ENCODE assay signal across 23 cellular contexts in the genomic region with DNA sequence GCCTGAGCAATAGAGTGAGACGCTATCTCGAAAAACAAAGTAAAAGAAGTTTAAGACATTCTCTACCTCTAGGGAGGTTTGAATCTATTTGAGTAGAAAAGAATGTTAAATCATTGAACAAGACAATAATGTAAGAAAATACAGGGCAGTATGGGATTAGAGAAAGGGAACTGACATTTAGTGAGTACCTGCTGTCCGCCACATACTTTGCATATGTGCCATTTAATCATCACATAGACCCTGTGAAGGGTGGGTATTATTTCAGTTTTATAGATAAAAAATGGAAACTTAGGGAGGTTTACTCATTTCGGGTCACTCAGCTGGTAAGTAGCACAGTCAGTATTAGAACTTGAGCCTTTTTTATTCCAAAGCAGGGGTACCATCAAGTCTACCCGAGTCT. TPM values are rescaled to one million over a fixed set of nuclear protein-coding genes. Genes with fewer than 3 reads are reported as not detected.
DNase-seq lines count a peak whose midpoint lies in the region; ATAC-seq, FAIRE-seq and TF ChIP-seq lines count a peak whose summit lies in the region.
"Had no signal": no experiment of that assay in that cellular context is flagged by ENCODE, and none has a peak within 500 bp of the region (broad histone marks: within the 10 kb centered on the region; RNA-seq: fewer than 3 reads in every experiment).

No MANE protein-coding gene starts in this region.

- peaks cover 70% of the 10 kb centered on the region for H3K36me3 Mint-ChIP-seq in activated CD4-positive, alpha-beta T cell treated with anti-CD3 and anti-CD28 coated beads, Interleukin-2, amount 10 ng/mL, durations not matched to agents 24 days and 14 days (ENCODE audit: low read depth)
- peaks cover 35% of the 10 kb centered on the region for H3K36me3 Mint-ChIP-seq in activated naive CD8-positive, alpha-beta T cell
- peaks cover 65% of the 10 kb centered on the region for H3K36me3 Mint-ChIP-seq in natural killer cell treated with Interleukin-12 subunit alpha and Interleukin-12 subunit beta and Interleukin-15 and Interleukin-18, amount 100 ng/mL, for 72 hours

- 96 to 97% methylated on average over 5 of the region's 5 CpGs for WGBS in thyroid gland, 2 donors

- TF ChIP-seq CTCF in thyroid gland (IDR thresholded peaks at IDR 0.05), result no peak

- H3K4me3 ChIP-seq in thyroid gland (replicated peaks in 1 of 3), result no peak overlapping the region
- H3K4me3 ChIP-seq: body of pancreas, esophagus muscularis mucosa, gastrocnemius medialis, GM23338, lung, tibial nerve had no signal

- no peaks in the 10 kb centered on the region for H3K9me3 Mint-ChIP-seq in activated CD4-positive, alpha-beta T cell treated with anti-CD3 and anti-CD28 coated beads, Interleukin-2, amount 10 ng/mL, durations not matched to agents 24 days and 14 days
- no peaks in the 10 kb centered on the region for H3K9me3 Mint-ChIP-seq in activated naive CD8-positive, alpha-beta T cell (ENCODE audit: low read depth)
- no peaks in the 10 kb centered on the region for H3K9me3 Mint-ChIP-seq in natural killer cell treated with Interleukin-12 subunit alpha and Interleukin-12 subunit beta and Interleukin-15 and Interleukin-18, amount 100 ng/mL, for 72 hours
- H3K9me3 Mint-ChIP-seq: GM23338 had no signal

- no peak for DNase-seq in activated CD4-positive, alpha-beta T cell treated with anti-CD3 and anti-CD28 coated beads, Interleukin-2, amount 10 ng/mL, durations not matched to agents 24 days and 14 days
- no peak for DNase-seq in activated CD4-positive, alpha-beta T cell treated with anti-CD3 and anti-CD28 coated beads, Interleukin-2, amount 50 U/mL, for 48 hours
- no peak for DNase-seq in GM12891 (ENCODE audit: insufficient read length, low spot score)
- DNase-seq in natural killer cell treated with Interleukin-12 subunit alpha and Interleukin-12 subunit beta and Interleukin-15 and Interleukin-18, amount 100 ng/mL, for 72 hours (ENCODE audit: low spot score), result no peak
- no peak for DNase-seq in kidney glomerular epithelial cell (lab: John Stamatoyannopoulos, UW)
- DNase-seq in thyroid gland, result no peak
- DNase-seq: activated CD4-positive, CD25-positive, alpha-beta regulatory T cell treated with anti-CD3 and anti-CD28 coated beads, Interleukin-2, amount 50 U/mL, for 72 hours; body of pancreas; Calu3; effector CD8-positive, alpha-beta T cell; gastrocnemius medialis; kidney; NCI-H1048; NCI-H187 treated with DMSO at 0.1 percent for 48 hours; NCI-H526 treated with DMSO at 0.1 percent for 48 hours; occipital lobe had no signal

- no peaks in the 10 kb centered on the region for H3K27me3 Mint-ChIP-seq in activated CD4-positive, alpha-beta T cell treated with anti-CD3 and anti-CD28 coated beads, Interleukin-2, amount 10 ng/mL, durations not matched to agents 24 days and 14 days
- no peaks in the 10 kb centered on the region for H3K27me3 Mint-ChIP-seq in activated naive CD8-positive, alpha-beta T cell
- no peaks in the 10 kb centered on the region for H3K27me3 Mint-ChIP-seq in natural killer cell treated with Interleukin-12 subunit alpha and Interleukin-12 subunit beta and Interleukin-15 and Interleukin-18, amount 100 ng/mL, for 72 hours

- peaks cover 37% of the 10 kb centered on the region for H3K4me1 Mint-ChIP-seq in activated CD4-positive, alpha-beta T cell treated with anti-CD3 and anti-CD28 coated beads, Interleukin-2, amount 10 ng/mL, durations not matched to agents 24 days and 14 days
- peaks cover 75% of the 10 kb centered on the region for H3K4me1 Mint-ChIP-seq in activated naive CD8-positive, alpha-beta T cell (ENCODE audit: low read depth)
- peaks cover 49 to 51% of the 10 kb centered on the region in 2 donors for H3K4me1 Mint-ChIP-seq in natural killer cell treated with Interleukin-12 subunit alpha and Interleukin-12 subunit beta and Interleukin-15 and Interleukin-18, amount 100 ng/mL, for 72 hours (ENCODE audit: low read depth in 2 of 2)

- no peak for FAIRE-seq in GM12891 (lab: Jason Lieb, UNC)
- FAIRE-seq: A204.1, kidney had no signal

- peaks cover 14 to 28% of the 10 kb centered on the region in 2 donors for H3K36me3 ChIP-seq in thyroid gland

- no peaks in the 10 kb centered on the region for H3K9me3 ChIP-seq in thyroid gland
- H3K9me3 ChIP-seq: body of pancreas, esophagus muscularis mucosa, gastrocnemius medialis, tibial nerve had no signal

- no peaks in the 10 kb centered on the region for H3K27me3 ChIP-seq in thyroid gland
- H3K27me3 ChIP-seq: body of pancreas, esophagus muscularis mucosa, gastrocnemius medialis, tibial nerve had no signal

- ATAC-seq in natural killer cell treated with Interleukin-12 subunit alpha and Interleukin-12 subunit beta and Interleukin-15 and Interleukin-18, amount 100 ng/mL, for 72 hours, result no peak
- ATAC-seq in HG03342 (IDR thresholded peaks at IDR 0.05; ENCODE audit: unreplicated experiment), result no peak
- ATAC-seq: body of pancreas, gastrocnemius medialis, GM23338 had no signal

- intact Hi-C loops in activated CD4-positive, alpha-beta T cell treated with anti-CD3 and anti-CD28 coated beads, Interleukin-2, amount 10 ng/mL, durations not matched to agents 24 days and 14 days (cut with micrococcal nuclease), result no loop called here
- intact Hi-C loops in thyroid gland (cut with DNase I), result no loop called here

- peaks cover 5 to 7% of the 10 kb centered on the region in 2 donors for H3K4me1 ChIP-seq in thyroid gland
- H3K4me1 ChIP-seq: body of pancreas, gastrocnemius medialis had no signal

- H3K27ac Mint-ChIP-seq in activated CD4-positive, alpha-beta T cell treated with anti-CD3 and anti-CD28 coated beads, Interleukin-2, amount 10 ng/mL, durations not matched to agents 24 days and 14 days, result peak overlapping the region; percentile 62
- peak overlapping the region; percentile 89 for H3K27ac Mint-ChIP-seq in activated naive CD8-positive, alpha-beta T cell
- peak overlapping the region; percentile 80 to 99 for H3K27ac Mint-ChIP-seq in natural killer cell treated with Interleukin-12 subunit alpha and Interleukin-12 subunit beta and Interleukin-15 and Interleukin-18, amount 100 ng/mL, for 72 hours
- H3K27ac Mint-ChIP-seq: GM23338 had no signal

- no peak overlapping the region for H3K27ac ChIP-seq in thyroid gland
- H3K27ac ChIP-seq: body of pancreas, esophagus muscularis mucosa, gastrocnemius medialis, tibial nerve had no signal

- no peak for TF ChIP-seq POLR2A in GM12891 (IDR thresholded peaks at IDR 0.05; ENCODE audit: low read depth, low read length)
- no peak for TF ChIP-seq POLR2A in thyroid gland (IDR thresholded peaks at IDR 0.05)

- H3K4me3 Mint-ChIP-seq in activated CD4-positive, alpha-beta T cell treated with anti-CD3 and anti-CD28 coated beads, Interleukin-2, amount 10 ng/mL, durations not matched to agents 24 days and 14 days, result no peak overlapping the region
- H3K4me3 Mint-ChIP-seq in activated naive CD8-positive, alpha-beta T cell, result peak overlapping the region; percentile 63
- no peak overlapping the region for H3K4me3 Mint-ChIP-seq in natural killer cell treated with Interleukin-12 subunit alpha and Interleukin-12 subunit beta and Interleukin-15 and Interleukin-18, amount 100 ng/mL, for 72 hours
- H3K4me3 Mint-ChIP-seq: GM23338 had no signal

TF ChIP-seq in GM12891, 5 proteins besides CTCF, POLR2A, EP300 and RAD21:
- TF ChIP-seq SPI1 (IDR thresholded peaks at IDR 0.05; ENCODE audit: low read depth, low read length), result peak; percentile 48
- no peak for TF ChIP-seq PAX5 (IDR thresholded peaks at IDR 0.05; ENCODE audit: insufficient read depth, low read length, severe bottlenecking)

RNA-seq across cellular contexts. Expression of gene STK4, which starts 31.4 kb away (rescaled TPM):
- total RNA-seq in activated CD4-positive, alpha-beta T cell treated with anti-CD3 and anti-CD28 coated beads, Interleukin-2, amount 10 ng/mL, durations not matched to agents 24 days and 14 days, result 141 and 143 TPM in 2 replicates
- 27.8 TPM for polyA plus RNA-seq in GM12891 (2012; ENCODE audit: low read depth, missing spikeins)
- total RNA-seq in natural killer cell treated with Interleukin-12 subunit alpha and Interleukin-12 subunit beta and Interleukin-15 and Interleukin-18, amount 100 ng/mL, for 72 hours, result 100 to 1,000 TPM; 157 to 264 TPM
- 10 to 100 TPM; 18.8 to 37.2 (median 29.2) TPM for total RNA-seq in thyroid gland

RNA-seq across cellular contexts. Expression of gene TOMM34, which starts 37.5 kb away (rescaled TPM):
- 63.4 and 64.5 TPM in 2 replicates for total RNA-seq in activated CD4-positive, alpha-beta T cell treated with anti-CD3 and anti-CD28 coated beads, Interleukin-2, amount 10 ng/mL, durations not matched to agents 24 days and 14 days
- 26.6 TPM for polyA plus RNA-seq in GM12891 (2012; ENCODE audit: low read depth, missing spikeins)
- 10 to 100 TPM; 25.1 to 34.9 TPM for total RNA-seq in natural killer cell treated with Interleukin-12 subunit alpha and Interleukin-12 subunit beta and Interleukin-15 and Interleukin-18, amount 100 ng/mL, for 72 hours
- total RNA-seq in thyroid gland, result 10 to 100 TPM; 18.4 to 26.0 (median 23.0) TPM
